In genomic region chr1:94599090-94599813, GRCh38 we compare ENCODE assay signal across 10 cellular contexts. TPM values are rescaled to one million over a fixed set of nuclear protein-coding genes. Genes with fewer than 3 reads are reported as not detected.
A peak's percentile ranks its signal among the peaks of the same experiment; 100 is the strongest.
DNase-seq lines count a peak whose midpoint lies in the region; ATAC-seq, FAIRE-seq and TF ChIP-seq lines count a peak whose summit lies in the region.
"Had no signal": no experiment of that assay in that cellular context is flagged by ENCODE, and none has a peak within 500 bp of the region (broad histone marks: within the 10 kb centered on the region; RNA-seq: fewer than 3 reads in every experiment).

No MANE protein-coding gene starts in this region.

- H3K27ac ChIP-seq in dorsolateral prefrontal cortex, result peak overlapping the region in 3 of 59 donors; percentile 34 to 48 (median 44)
- H3K27ac ChIP-seq in HepG2 (ENCODE audit: extremely low read length, insufficient read depth, low read length), result no peak overlapping the region
- no peak overlapping the region for H3K27ac ChIP-seq in suprapubic skin

- H3K36me3 ChIP-seq in HepG2 (replicated peaks in 1 of 2; ENCODE audit: control insufficient read depth in 1 of 2, insufficient read depth in 2 of 2, low read length in 2 of 2) (no peaks in the 10 kb centered on the region), suprapubic skin (no peaks in the 10 kb centered on the region)

- H4K20me1 ChIP-seq in HepG2 (ENCODE audit: insufficient read depth, low read length), result no peaks in the 10 kb centered on the region

- TF ChIP-seq CTCF in dorsolateral prefrontal cortex (IDR thresholded peaks at IDR 0.05 in 54 of 56, conservative IDR thresholded peaks at IDR 0.05 in 2 of 56; ENCODE audit: low read depth in 1 of 56, partially characterized antibody in 56 of 56) (peak in 54 of 56 donors; percentile 12 to 73 (median 52)), HepG2 (CRISPR knock-in tag; IDR thresholded peaks at IDR 0.05) (peak; percentile 67), suprapubic skin (IDR thresholded peaks at IDR 0.05) (no peak)

- no peak overlapping the region for H3K9ac ChIP-seq in HepG2 (ENCODE audit: insufficient read depth, low read depth, low read length)

- CTCF ChIA-PET in HepG2 (lab: Yijun Ruan, JAX; ENCODE audit: low intra/inter-chr PET ratio, low total read pairs), result interaction anchor here (1.1 kb wide), 1 partner anchor 117 kb away, joined by 3 read pairs; no protein-coding TSS in a partner anchor

- in situ Hi-C loops in HepG2 (cut with HindIII; ENCODE audit: extremely low pct_ligation_motif_present, low pct_unique_long_range_greater_than_20kb), result loop anchor here (5.0 kb wide), 1 partner anchor 77 kb away; no protein-coding TSS in a partner anchor

- 44% methylated on average over 11 of the region's 11 CpGs for WGBS in HepG2 (ENCODE audit: low lambda C conversion rate)
- WGBS in suprapubic skin, result 83% methylated on average over 11 of the region's 11 CpGs

- POLR2A ChIA-PET in HepG2 (lab: Yijun Ruan, JAX), result interaction anchor here (1.1 to 1.2 kb wide), 2 partner anchors 10 to 19 kb away, joined by 3 read pairs; no protein-coding TSS in a partner anchor

- no TSS peak for BruUV-seq in HepG2 (replicated peaks; lab: Mats Ljungman, UMichigan)

- intact Hi-C loops in dorsolateral prefrontal cortex (cut with DNase I), result loop anchor here (5.0 kb wide), 2 partner anchors 72 to 203 kb away; no protein-coding TSS in a partner anchor
- intact Hi-C loops in HepG2 (cut with micrococcal nuclease; ENCODE audit: unreplicated experiment), result loop anchor here (5.0 kb wide), 2 partner anchors 57 to 77 kb away; partner anchors contain the start of gene F3

- H3K4me1 ChIP-seq in HepG2 (ENCODE audit: insufficient read depth, low read length) (peaks cover 32% of the 10 kb centered on the region), suprapubic skin (no peaks in the 10 kb centered on the region)

- no peak overlapping the region for H2AFZ ChIP-seq in HepG2 (ENCODE audit: low read length)

- H3K27me3 ChIP-seq in dorsolateral prefrontal cortex (peaks cover 0 to 5% (median 0%) of the 10 kb centered on the region in 45 donors), HepG2 (ENCODE audit: control insufficient read depth in 1 of 2, insufficient read depth in 2 of 2, low read length in 2 of 2) (peaks cover 0 to 4% of the 10 kb centered on the region in 2 experiments; a peak in 1 of 5 replicates), suprapubic skin (no peaks in the 10 kb centered on the region)

- TF ChIP-seq EP300 in HepG2 (IDR thresholded peaks at IDR 0.05; ENCODE audit: low read depth in 2 of 2, low read length in 2 of 2), result no peak
- no peak for TF ChIP-seq EP300 in HepG2 (CRISPR knock-in tag; IDR thresholded peaks at IDR 0.05; ENCODE audit: borderline replicate concordance)
- no peak for TF ChIP-seq EP300 in suprapubic skin (IDR thresholded peaks at IDR 0.05)

- H3K79me2 ChIP-seq in HepG2 (ENCODE audit: insufficient read depth, low read length), result no peaks in the 10 kb centered on the region

- DNase-seq in NOMO-1 (lab: John Stamatoyannopoulos, UW; ENCODE audit: unreplicated experiment in 2 of 2) (peak; percentile 10 to 30), NOMO-1 treated with dmso at 0.1 percent for 144 hours (lab: John Stamatoyannopoulos, UW; ENCODE audit: unreplicated experiment) (no peak), dorsolateral prefrontal cortex (peak in 1 of 10 donors; percentile 36), HepG2 (ENCODE audit: low spot score) (peak; percentile 43), GM12891 (ENCODE audit: insufficient read length, low spot score) (no peak), suprapubic skin (ENCODE audit: low spot score in 2 of 2) (no peak)
- DNase-seq: activated naive CD4-positive, alpha-beta T cell; stimulated activated CD4-positive, alpha-beta T cell treated with anti-CD3 and anti-CD28 coated beads, Interleukin-2, amount 100 ng/mL, for 24 hours had no signal

- no peak for TF ChIP-seq POLR2A in HepG2 (IDR thresholded peaks at IDR 0.05; ENCODE audit: insufficient read depth in 1 of 2, low read depth in 2 of 2, low read length in 2 of 2)
- no peak for TF ChIP-seq POLR2A in GM12891 (IDR thresholded peaks at IDR 0.05; ENCODE audit: low read depth, low read length)
- TF ChIP-seq POLR2A in suprapubic skin (IDR thresholded peaks at IDR 0.05), result no peak

- H3K4me3 ChIP-seq in dorsolateral prefrontal cortex (peak overlapping the region in 14 of 59 donors; percentile 1 to 30 (median 16)), HepG2 (replicated peaks in 1 of 3; ENCODE audit: insufficient read depth in 1 of 3, low read depth in 2 of 3, low read length in 3 of 3) (no peak overlapping the region), suprapubic skin (no peak overlapping the region)

- FAIRE-seq in HepG2 (lab: Jason Lieb, UNC) (peak; percentile 76), GM12891 (lab: Jason Lieb, UNC) (no peak)

- H3K9me3 ChIP-seq in HepG2 (ENCODE audit: low read length) (no peaks in the 10 kb centered on the region), suprapubic skin (no peaks in the 10 kb centered on the region)

- TF ChIP-seq RAD21 in HepG2 (CRISPR knock-in tag; IDR thresholded peaks at IDR 0.05), result peak; percentile 68

- H3K4me2 ChIP-seq in HepG2 (ENCODE audit: low read depth, low read length), result no peak overlapping the region; the same call in 1 of the 2 replicates

- ATAC-seq in HepG2 (peak; percentile 91), HG02938 (IDR thresholded peaks at IDR 0.05; ENCODE audit: unreplicated experiment) (no peak), HG03135 (IDR thresholded peaks at IDR 0.05; ENCODE audit: unreplicated experiment) (no peak)

TF ChIP-seq in HepG2, 621 proteins besides CTCF, POLR2A, EP300 and RAD21:
- TF ChIP-seq PAF1 (CRISPR knock-in tag; IDR thresholded peaks at IDR 0.05), result no peak
- TF ChIP-seq STAG1 (CRISPR knock-in tag; IDR thresholded peaks at IDR 0.05), result peak; percentile 83
- TF ChIP-seq ERF (CRISPR knock-in tag; IDR thresholded peaks at IDR 0.05), result peak; percentile 25; the same call in 1 of the 2 replicates
- TF ChIP-seq SOX5 (CRISPR knock-in tag; IDR thresholded peaks at IDR 0.05; ENCODE audit: borderline replicate concordance), result no peak
- no peak for TF ChIP-seq KLF9 (CRISPR knock-in tag; IDR thresholded peaks at IDR 0.05; ENCODE audit: low read depth)
- no peak for TF ChIP-seq ELF4 (CRISPR knock-in tag; IDR thresholded peaks at IDR 0.05; ENCODE audit: borderline replicate concordance)
- TF ChIP-seq NFRKB (IDR thresholded peaks at IDR 0.05), result no peak
- peak; percentile 46 for TF ChIP-seq SMC3 (IDR thresholded peaks at IDR 0.05; ENCODE audit: low read length)
TF ChIP-seq in HepG2: peak in this region for 3.

TF ChIP-seq in GM12891, 5 proteins besides CTCF, POLR2A, EP300 and RAD21:
- TF ChIP-seq POU2F2 (IDR thresholded peaks at IDR 0.05; ENCODE audit: low read depth, low read length), result no peak
- TF ChIP-seq PAX5 (IDR thresholded peaks at IDR 0.05; ENCODE audit: insufficient read depth, low read length, severe bottlenecking), result no peak
- no peak for TF ChIP-seq TAF1 (IDR thresholded peaks at IDR 0.05; ENCODE audit: low read depth, low read length)
- TF ChIP-seq POLR2AphosphoS5 (IDR thresholded peaks at IDR 0.05; ENCODE audit: low read depth, low read length), result no peak
- no peak for TF ChIP-seq SPI1 (IDR thresholded peaks at IDR 0.05; ENCODE audit: low read depth, low read length)

RNA-seq across cellular contexts. Expression of gene F3, which starts 57.7 kb away (rescaled TPM):
- total RNA-seq in dorsolateral prefrontal cortex (100 to 1,000 TPM in 30 of 120 experiments, 10 to 100 TPM in 90; 22.0 to 366 (median 64.5) TPM), HepG2 (2016; rRNA removed; fragmentation: Illumina TruSeq; extraction: Trizol) (3.4 and 9.0 TPM in 2 replicates), suprapubic skin (100 to 1,000 TPM in 2 of 4 donors, 10 to 100 TPM in 2; 36.5 to 110 (median 84.0) TPM)
- total RNA-seq in HepG2 (2016; cell fraction: cytosol; rRNA removed; fragmentation: Illumina TruSeq; extraction: Trizol; ENCODE audit: low read depth), result 1.4 and 1.6 TPM in 2 replicates
- 2.9 and 7.7 TPM in 2 replicates for total RNA-seq in HepG2 (2016; cell fraction: insoluble cytoplasmic fraction; rRNA removed; fragmentation: Illumina TruSeq; extraction: Trizol)
- total RNA-seq in HepG2 (2016; cell fraction: membrane; rRNA removed; fragmentation: Illumina TruSeq; extraction: Trizol), result 3.7 and 3.9 TPM in 2 replicates
- 10.1 and 10.5 TPM in 2 replicates for total RNA-seq in HepG2 (2016; cell fraction: nucleus; rRNA removed; fragmentation: Illumina TruSeq; extraction: Trizol)
- polyA plus RNA-seq in HepG2 (2011; rRNA removed), result 5.8 and 6.6 TPM in 2 replicates
- 3.0 and 4.3 TPM in 2 replicates for polyA plus RNA-seq in HepG2 (2011; cell fraction: cytosol; rRNA removed)
- polyA plus RNA-seq in HepG2 (2011; cell fraction: nucleus; rRNA removed), result 7.5 and 9.6 TPM in 2 replicates
- 4.0 and 4.2 TPM in 2 replicates for polyA plus RNA-seq in HepG2 (2012)
- polyA plus RNA-seq in HepG2 (2016; cell fraction: cytosol; fragmentation: Illumina TruSeq; extraction: Trizol; ENCODE audit: low read depth), result 0.70 and 0.80 TPM in 2 replicates
- polyA plus RNA-seq in HepG2 (2016; cell fraction: insoluble cytoplasmic fraction; fragmentation: Illumina TruSeq; extraction: Trizol; ENCODE audit: low read depth), result 2.8 and 3.5 TPM in 2 replicates
- 1.1 and 1.3 TPM in 2 replicates for polyA plus RNA-seq in HepG2 (2016; cell fraction: membrane; fragmentation: Illumina TruSeq; extraction: Trizol; ENCODE audit: low read depth)
- 23.2 and 27.8 TPM in 2 replicates for polyA plus RNA-seq in HepG2 (2016; cell fraction: nucleus; fragmentation: Illumina TruSeq; extraction: Trizol; ENCODE audit: insufficient read depth, low read depth)
- polyA minus RNA-seq in HepG2 (2011; rRNA and poly(A)+ RNA removed; ENCODE audit: low replicate concordance), result 5.0 and 22.4 TPM in 2 replicates
- polyA minus RNA-seq in HepG2 (2011; cell fraction: cytosol; rRNA and poly(A)+ RNA removed), result 2.5 and 3.2 TPM in 2 replicates
- 4.8 and 6.8 TPM in 2 replicates for polyA minus RNA-seq in HepG2 (2011; cell fraction: nucleus; rRNA and poly(A)+ RNA removed)
- not detected for polyA plus RNA-seq in GM12891 (2012; ENCODE audit: low read depth, missing spikeins)

Comparison
In these comparisons a context has a peak if more than half of its experiments do, and no peak if none do; other contexts are left out.
1. DNase-seq: peak in NOMO-1 (2 of 2) and HepG2 (single experiment); none in NOMO-1 treated with dmso at 0.1 percent for 144 hours (single experiment), GM12891 (single experiment) and suprapubic skin (0 of 2).
2. CTCF ChIP-seq: peak in dorsolateral prefrontal cortex (54 of 56) and HepG2 (single experiment); none in suprapubic skin (0 of 2).